Comparison of ENCODE assay signal across 16 cellular contexts in the genomic region with DNA sequence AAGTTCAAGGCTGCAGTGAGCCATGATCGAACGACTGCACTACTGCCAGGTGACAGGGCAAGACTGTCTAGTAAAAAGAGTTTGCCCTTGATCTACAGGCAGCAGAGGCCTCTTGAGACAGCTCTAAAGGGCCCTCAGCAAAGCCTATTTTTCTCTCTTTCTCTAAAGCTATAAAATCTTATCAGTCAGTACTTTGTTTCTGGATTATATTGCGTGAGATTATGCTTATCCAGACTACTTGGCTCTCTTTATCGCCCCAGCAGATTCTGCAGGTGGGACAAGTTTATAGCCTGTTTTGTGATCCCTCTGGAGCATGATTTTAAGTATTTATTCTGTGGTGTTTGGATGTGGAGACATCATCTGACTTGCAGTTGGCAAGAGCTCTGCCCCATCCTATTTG. TPM values are rescaled to one million over a fixed set of nuclear protein-coding genes. Genes with fewer than 3 reads are reported as not detected.
A peak's percentile ranks its signal among the peaks of the same experiment; 100 is the strongest.
DNase-seq lines count a peak whose midpoint lies in the region; ATAC-seq and TF ChIP-seq lines count a peak whose summit lies in the region.
"Had no signal": no experiment of that assay in that cellular context is flagged by ENCODE, and none has a peak within 500 bp of the region (broad histone marks: within the 10 kb centered on the region; RNA-seq: fewer than 3 reads in every experiment).

No MANE protein-coding gene starts in this region.

- intact Hi-C loops in CD4-positive, alpha-beta T cell (cut with DNase I, micrococcal nuclease), result loop anchor here (5.0 to 10.0 kb wide), 7 partner anchors 67 to 1513 kb away; partner anchors contain the start of genes CDNF (in 1 of the 2), FAM171A1 (in 1 of the 2), HSPA14 (in 1 of the 2) and MEIG1 (in 1 of the 2)
- intact Hi-C loops in colonic mucosa (cut with DNase I), result loop anchor here (10.0 kb wide), 1 partner anchor 605 kb away; no protein-coding TSS in a partner anchor

- 0 out of 2 replicates have a peak overlapping the region, but pooled peaks have one; percentile 78 for H3K4me2 ChIP-seq in BLaER1

- H3K36me3 ChIP-seq in BLaER1 (peaks cover 61% of the 10 kb centered on the region), colonic mucosa (peaks cover 9% of the 10 kb centered on the region)

- H3K9ac ChIP-seq in BLaER1 (peak overlapping the region; percentile 93; the same call in 1 of the 2 replicates), colonic mucosa (ENCODE audit: low read depth in 2 of 2, low read length in 2 of 2) (peak overlapping the region in 1 of 2 donors; percentile 44)

- no peaks in the 10 kb centered on the region for H3K27me3 Mint-ChIP-seq in CD4-positive, alpha-beta T cell
- no peaks in the 10 kb centered on the region for H3K27me3 Mint-ChIP-seq in activated T-helper 17 cell treated with anti-CD3 and anti-CD28 coated beads, Interleukin-2, amount 50 U/mL, for 72 hours
- H3K27me3 Mint-ChIP-seq in naive thymus-derived CD8-positive, alpha-beta T cell, result no peaks in the 10 kb centered on the region
- H3K27me3 Mint-ChIP-seq: activated B cell treated with CpG ODN at 0.5 μM for 24 hours had no signal

- POLR2A ChIA-PET in CD4-positive, alpha-beta T cell (lab: Charles Lee), result interaction anchor here (1.3 kb wide), 1 partner anchor 69 kb away, joined by 4 read pairs; the partner anchor contains the start of gene NMT2
- POLR2A ChIA-PET in naive thymus-derived CD8-positive, alpha-beta T cell (lab: Charles Lee), result interaction anchor here (0.6 to 0.7 kb wide), 2 partner anchors 133 to 559 kb away, joined by 3 to 4 read pairs; no protein-coding TSS in a partner anchor

- H3K4me1 ChIP-seq in BLaER1 (peaks cover 28% of the 10 kb centered on the region), colonic mucosa (peaks cover 13% of the 10 kb centered on the region)

- H3K27ac ChIP-seq in BLaER1, result no peak overlapping the region
- H3K27ac ChIP-seq in CD4-positive, alpha-beta T cell (ENCODE audit: low read depth, low read length), result peak overlapping the region; percentile 5
- H3K27ac ChIP-seq in colonic mucosa, result no peak overlapping the region

- H3K4me3 Mint-ChIP-seq in CD4-positive, alpha-beta T cell, result peak overlapping the region; percentile 54
- H3K4me3 Mint-ChIP-seq in activated T-helper 17 cell treated with anti-CD3 and anti-CD28 coated beads, Interleukin-2, amount 50 U/mL, for 72 hours, result peak overlapping the region; percentile 41
- H3K4me3 Mint-ChIP-seq in naive thymus-derived CD8-positive, alpha-beta T cell, result peak overlapping the region in 5 of 10 donors; percentile 22 to 52 (median 27)

- H3K9me3 ChIP-seq in BLaER1, result no peaks in the 10 kb centered on the region
- H3K9me3 ChIP-seq in CD4-positive, alpha-beta T cell (ENCODE audit: control insufficient read depth, low read length), result no peaks in the 10 kb centered on the region
- H3K9me3 ChIP-seq in colonic mucosa, result no peaks in the 10 kb centered on the region

- ATAC-seq in CD4-positive, alpha-beta T cell (ENCODE audit: poor library complexity), result no peak
- no peak for ATAC-seq in activated T-helper 17 cell treated with anti-CD3 and anti-CD28 coated beads, Interleukin-2, amount 50 U/mL, for 72 hours (replicated peaks)
- ATAC-seq in naive thymus-derived CD8-positive, alpha-beta T cell, result no peak
- ATAC-seq in GM19351 (IDR thresholded peaks at IDR 0.05; ENCODE audit: unreplicated experiment), result no peak
- ATAC-seq: HCT116, Panc1 had no signal

- no peak for DNase-seq in CD4-positive, alpha-beta T cell
- no peak for DNase-seq in naive thymus-derived CD8-positive, alpha-beta T cell
- no peak for DNase-seq in stimulated activated CD4-positive, alpha-beta T cell treated with anti-CD3 and anti-CD28 coated beads, Interleukin-4, amount 100 ng/mL, for 24 hours
- no peak for DNase-seq in colonic mucosa
- DNase-seq: activated B cell treated with CpG ODN at 0.5 μM for 24 hours, activated T-cell treated with anti-CD3 and anti-CD28 coated beads for 4 hours, aorta, C1 segment of cervical spinal cord, NCI-H2029 treated with DMSO at 0.1 percent for 48 hours had no signal

- peaks cover 56% of the 10 kb centered on the region for H3K36me3 Mint-ChIP-seq in CD4-positive, alpha-beta T cell (ENCODE audit: low read depth)
- peaks cover 77% of the 10 kb centered on the region for H3K36me3 Mint-ChIP-seq in activated T-helper 17 cell treated with anti-CD3 and anti-CD28 coated beads, Interleukin-2, amount 50 U/mL, for 72 hours (ENCODE audit: low read depth)
- H3K36me3 Mint-ChIP-seq in naive thymus-derived CD8-positive, alpha-beta T cell, result peaks cover 0 to 40% (median 4%) of the 10 kb centered on the region in 3 donors

- peaks cover 38% of the 10 kb centered on the region for H3K4me1 Mint-ChIP-seq in CD4-positive, alpha-beta T cell (ENCODE audit: low read depth)
- H3K4me1 Mint-ChIP-seq in activated T-helper 17 cell treated with anti-CD3 and anti-CD28 coated beads, Interleukin-2, amount 50 U/mL, for 72 hours, result peaks cover 20% of the 10 kb centered on the region
- H3K4me1 Mint-ChIP-seq in naive thymus-derived CD8-positive, alpha-beta T cell, result peaks cover 22 to 41% (median 37%) of the 10 kb centered on the region in 4 donors

- H3K27me3 ChIP-seq in BLaER1, result no peaks in the 10 kb centered on the region
- no peaks in the 10 kb centered on the region for H3K27me3 ChIP-seq in CD4-positive, alpha-beta T cell (ENCODE audit: control insufficient read depth, insufficient read depth, low read length)
- no peaks in the 10 kb centered on the region for H3K27me3 ChIP-seq in colonic mucosa

- peak overlapping the region; percentile 68 for H3K27ac Mint-ChIP-seq in CD4-positive, alpha-beta T cell
- H3K27ac Mint-ChIP-seq in activated T-helper 17 cell treated with anti-CD3 and anti-CD28 coated beads, Interleukin-2, amount 50 U/mL, for 72 hours, result peak overlapping the region; percentile 81
- H3K27ac Mint-ChIP-seq in naive thymus-derived CD8-positive, alpha-beta T cell, result peak overlapping the region; percentile 36 to 90 (median 78)
- H3K27ac Mint-ChIP-seq: activated B cell treated with CpG ODN at 0.5 μM for 24 hours had no signal

- CTCF ChIA-PET in CD4-positive, alpha-beta T cell (lab: Charles Lee), result no interaction called here

- H3K9me3 Mint-ChIP-seq in CD4-positive, alpha-beta T cell, result no peaks in the 10 kb centered on the region
- H3K9me3 Mint-ChIP-seq in activated T-helper 17 cell treated with anti-CD3 and anti-CD28 coated beads, Interleukin-2, amount 50 U/mL, for 72 hours, result no peaks in the 10 kb centered on the region
- H3K9me3 Mint-ChIP-seq in naive thymus-derived CD8-positive, alpha-beta T cell, result no peaks in the 10 kb centered on the region
- H3K9me3 Mint-ChIP-seq: activated B cell treated with CpG ODN at 0.5 μM for 24 hours had no signal

- no peak overlapping the region for H3K4me3 ChIP-seq in BLaER1
- H3K4me3 ChIP-seq in colonic mucosa, result no peak overlapping the region

- no peak for TF ChIP-seq CTCF in CD4-positive, alpha-beta T cell (IDR thresholded peaks at IDR 0.05)
- TF ChIP-seq CTCF in colonic mucosa (IDR thresholded peaks at IDR 0.05), result no peak

- H4K20me1 ChIP-seq in BLaER1, result peaks cover 61% of the 10 kb centered on the region

RNA-seq across cellular contexts. Expression of gene RPP38, which starts 2.7 kb away (rescaled TPM):
- 10 to 100 TPM; 12.9 to 14.9 TPM for total RNA-seq in CD4-positive, alpha-beta T cell
- 10 to 100 TPM in 1 of 2 donors, 1 to 10 TPM in 1; 9.3 to 18.3 TPM for total RNA-seq in activated T-helper 17 cell treated with anti-CD3 and anti-CD28 coated beads, Interleukin-2, amount 50 U/mL, for 72 hours
- total RNA-seq in naive thymus-derived CD8-positive, alpha-beta T cell, result 10 to 100 TPM; 15.0 to 15.5 TPM
- 10 to 100 TPM; 19.9 to 32.0 (median 21.3) TPM for polyA plus RNA-seq in naive thymus-derived CD8-positive, alpha-beta T cell
- total RNA-seq in colonic mucosa, result 10 to 100 TPM; 17.1 to 17.8 TPM

RNA-seq across cellular contexts. Expression of gene ACBD7, which starts 11.3 kb away (rescaled TPM):
- under 1 TPM; 0.19 to 0.47 TPM for total RNA-seq in CD4-positive, alpha-beta T cell
- 1 to 10 TPM; 1.5 to 3.1 TPM for total RNA-seq in activated T-helper 17 cell treated with anti-CD3 and anti-CD28 coated beads, Interleukin-2, amount 50 U/mL, for 72 hours
- 1 to 10 TPM in 1 of 2 experiments, not detected in 1; 1.2 TPM for total RNA-seq in naive thymus-derived CD8-positive, alpha-beta T cell
- under 1 TPM in 1 of 3 donors, not detected in 2; 0.19 TPM for polyA plus RNA-seq in naive thymus-derived CD8-positive, alpha-beta T cell
- total RNA-seq in colonic mucosa, result under 1 TPM; 0.44 to 0.98 TPM
- total RNA-seq: activated B cell treated with CpG ODN at 0.5 μM for 24 hours, aorta had no signal
- polyA plus RNA-seq: aorta had no signal

RNA-seq across cellular contexts. Expression of gene OLAH, which starts 56.1 kb away (rescaled TPM):
- under 1 TPM; 0.22 to 0.34 TPM for total RNA-seq in CD4-positive, alpha-beta T cell
- total RNA-seq in activated T-helper 17 cell treated with anti-CD3 and anti-CD28 coated beads, Interleukin-2, amount 50 U/mL, for 72 hours, result 1 to 10 TPM; 1.3 to 6.6 TPM
- not detected for total RNA-seq in naive thymus-derived CD8-positive, alpha-beta T cell
- not detected for polyA plus RNA-seq in naive thymus-derived CD8-positive, alpha-beta T cell
- not detected for total RNA-seq in colonic mucosa
- total RNA-seq: activated B cell treated with CpG ODN at 0.5 μM for 24 hours, G401, myocyte had no signal
